In genomic region chr9:135065151-135065550, GRCh38 we compare ENCODE assay signal across 23 cellular contexts. TPM values are rescaled to one million over a fixed set of nuclear protein-coding genes. Genes with fewer than 3 reads are reported as not detected.
DNase-seq lines count a peak whose midpoint lies in the region; ATAC-seq and TF ChIP-seq lines count a peak whose summit lies in the region.
"Had no signal": no experiment of that assay in that cellular context is flagged by ENCODE, and none has a peak within 500 bp of the region (broad histone marks: within the 10 kb centered on the region; RNA-seq: fewer than 3 reads in every experiment).

No MANE protein-coding gene starts in this region.

- CTCF ChIA-PET in RWPE1 (lab: Yijun Ruan, JAX), result no interaction called here

- TF ChIP-seq CTCF in Peyer's patch (IDR thresholded peaks at IDR 0.05) (no peak), coronary artery (IDR thresholded peaks at IDR 0.05) (no peak), spleen (IDR thresholded peaks at IDR 0.05 in 8 of 11, conservative IDR thresholded peaks at IDR 0.05 in 3 of 11) (no peak), RWPE1 (conservative IDR thresholded peaks at IDR 0.05; ENCODE audit: low read depth) (no peak)

- H3K4me3 ChIP-seq in Peyer's patch, result no peak overlapping the region
- H3K4me3 ChIP-seq in coronary artery, result no peak overlapping the region
- H3K4me3 ChIP-seq in spleen, result no peak overlapping the region
- H3K4me3 ChIP-seq: A549, GM23248, K562 had no signal

- H3K4me1 ChIP-seq in Peyer's patch, result no peaks in the 10 kb centered on the region
- H3K4me1 ChIP-seq in spleen, result no peaks in the 10 kb centered on the region
- H3K4me1 ChIP-seq: A549 had no signal

- H3K27me3 ChIP-seq in Peyer's patch (no peaks in the 10 kb centered on the region), spleen (replicated peaks in 1 of 7) (peaks cover 0 to 78% (median 10%) of the 10 kb centered on the region in 7 donors)

- POLR2A ChIA-PET in RWPE1 (lab: Yijun Ruan, JAX; ENCODE audit: low non-redundant PET), result no interaction called here

- TF ChIP-seq POLR2A in Peyer's patch (IDR thresholded peaks at IDR 0.05) (no peak), spleen (IDR thresholded peaks at IDR 0.05) (no peak)

- ATAC-seq in HG03039 (IDR thresholded peaks at IDR 0.05; ENCODE audit: unreplicated experiment), result no peak
- ATAC-seq: A549, K562 had no signal

- H3K9me3 ChIP-seq in Peyer's patch, result peaks cover 0 to 6% (median 3%) of the 10 kb centered on the region in 4 donors
- H3K9me3 ChIP-seq in spleen, result peaks cover 0 to 29% (median 20%) of the 10 kb centered on the region in 8 donors

- intact Hi-C loops in spleen (cut with DNase I; ENCODE audit: low total_unique reads), result no loop called here

- WGBS in spleen, 5 donors, result 77 to 91% (median 82%) methylated on average over 2 to 4 of the region's 4 CpGs

- H3K27ac ChIP-seq in Peyer's patch, result no peak overlapping the region
- no peak overlapping the region for H3K27ac ChIP-seq in coronary artery
- H3K27ac ChIP-seq in spleen, result no peak overlapping the region
- no peak overlapping the region for H3K27ac ChIP-seq in RWPE1
- H3K27ac ChIP-seq: A549, GM23248 had no signal

- DNase-seq in Peyer's patch (peak in 2 of 3 donors; percentile 9 to 25), coronary artery (ENCODE audit: low spot score) (peak; percentile 65), mesenteric fat pad (ENCODE audit: low spot score) (peak; percentile 69), spleen (peak; percentile 51), NCI-H510A (lab: John Stamatoyannopoulos, UW) (no peak), NCI-H146 (lab: John Stamatoyannopoulos, UW) (no peak), RWPE1 (ENCODE audit: low spot score) (no peak)
- DNase-seq: C1 segment of cervical spinal cord; CD4-positive, alpha-beta memory T cell; COR-L47; DMS53; GM23248; H7; Kasumi-1; NCI-H1092 treated with DMSO at 0.1 percent for 48 hours; NCI-H1436 treated with DMSO at 0.1 percent for 48 hours; NCI-H1930; NCI-H446 treated with DMSO at 0.1 percent for 48 hours; NCI-H526 treated with DMSO at 0.1 percent for 48 hours; SHP77 treated with DMSO at 0.1 percent for 48 hours had no signal

- H3K36me3 ChIP-seq in Peyer's patch (no peaks in the 10 kb centered on the region), spleen (no peaks in the 10 kb centered on the region)

RNA-seq across cellular contexts. Expression of gene OLFM1, which starts 22.3 kb away (rescaled TPM):
- 1 to 10 TPM; 2.5 to 5.8 (median 4.9) TPM for total RNA-seq in Peyer's patch
- 22.6 TPM for total RNA-seq in mesenteric fat pad
- 100 to 1,000 TPM in 1 of 7 donors, 10 to 100 TPM in 6; 40.9 to 109 (median 47.1) TPM for total RNA-seq in spleen
- 10 to 100 TPM in 2 of 3 donors, 1 to 10 TPM in 1; 5.9 to 22.3 (median 16.8) TPM for polyA plus RNA-seq in spleen
- total RNA-seq: CD4-positive, alpha-beta memory T cell; K562 had no signal
- polyA plus RNA-seq: CD4-positive, alpha-beta memory T cell; K562 had no signal

Comparison
In these comparisons a context has a peak if more than half of its experiments do, and no peak if none do; other contexts are left out.
1. DNase-seq: peak in Peyer's patch (2 of 3), coronary artery (single experiment), mesenteric fat pad (single experiment) and spleen (single experiment); none in NCI-H510A (single experiment), NCI-H146 (single experiment) and RWPE1 (single experiment).